Comparison of ENCODE assay signal across 1 cellular context in the genomic region with DNA sequence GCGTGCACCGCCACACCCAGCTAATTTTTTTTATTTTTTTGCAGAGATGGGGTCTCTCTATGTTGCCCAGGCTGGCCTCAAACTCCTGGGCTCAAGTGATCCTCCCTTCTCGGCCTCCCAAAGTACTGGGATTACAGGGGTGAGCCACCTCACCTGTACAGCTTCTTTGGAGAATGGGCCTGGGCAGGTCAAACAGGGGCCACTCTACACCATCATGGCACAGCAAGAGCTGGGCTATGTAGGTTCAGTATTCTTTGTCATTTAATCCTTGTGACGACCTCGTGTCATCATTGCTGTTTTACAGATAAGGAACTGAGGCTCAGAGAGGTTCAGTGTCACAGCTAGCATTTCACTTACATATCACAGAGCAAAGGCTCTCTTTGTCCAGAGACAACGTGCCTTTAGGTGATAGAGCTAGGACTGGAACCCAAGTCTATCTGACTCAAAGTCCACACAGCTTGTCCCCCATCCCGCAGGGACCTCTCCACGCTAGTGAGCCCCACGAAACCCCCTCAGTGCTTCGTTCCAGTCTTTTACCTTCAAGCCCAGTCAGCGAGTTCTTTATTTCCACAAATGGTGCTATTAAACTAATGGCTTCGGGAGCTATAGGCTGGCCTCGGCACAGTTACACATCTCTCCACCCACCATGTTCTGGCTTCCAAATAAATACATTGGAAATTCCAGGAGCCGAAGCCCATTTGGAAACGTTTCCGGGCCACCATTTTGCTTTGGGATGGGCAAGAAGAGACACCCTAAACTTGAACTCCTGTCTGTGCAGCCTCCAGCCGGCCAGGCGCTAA.
TF ChIP-seq lines count a peak whose summit lies in the region.

No MANE protein-coding gene starts in this region.

TF ChIP-seq in K562, 482 proteins besides CTCF, POLR2A, EP300 and RAD21 (continued from another document and continues in another):
- TF ChIP-seq, protein P1, sequence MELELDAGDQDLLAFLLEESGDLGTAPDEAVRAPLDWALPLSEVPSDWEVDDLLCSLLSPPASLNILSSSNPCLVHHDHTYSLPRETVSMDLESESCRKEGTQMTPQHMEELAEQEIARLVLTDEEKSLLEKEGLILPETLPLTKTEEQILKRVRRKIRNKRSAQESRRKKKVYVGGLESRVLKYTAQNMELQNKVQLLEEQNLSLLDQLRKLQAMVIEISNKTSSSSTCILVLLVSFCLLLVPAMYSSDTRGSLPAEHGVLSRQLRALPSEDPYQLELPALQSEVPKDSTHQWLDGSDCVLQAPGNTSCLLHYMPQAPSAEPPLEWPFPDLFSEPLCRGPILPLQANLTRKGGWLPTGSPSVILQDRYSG (tag; conservative IDR thresholded peaks at IDR 0.05; ENCODE audit: low read depth) = peak; percentile 21; the same call in 1 of the 2 replicates
- TF ChIP-seq ZNF184 (CRISPR knock-in tag; IDR thresholded peaks at IDR 0.05) = no peak
- TF ChIP-seq, protein P2, sequence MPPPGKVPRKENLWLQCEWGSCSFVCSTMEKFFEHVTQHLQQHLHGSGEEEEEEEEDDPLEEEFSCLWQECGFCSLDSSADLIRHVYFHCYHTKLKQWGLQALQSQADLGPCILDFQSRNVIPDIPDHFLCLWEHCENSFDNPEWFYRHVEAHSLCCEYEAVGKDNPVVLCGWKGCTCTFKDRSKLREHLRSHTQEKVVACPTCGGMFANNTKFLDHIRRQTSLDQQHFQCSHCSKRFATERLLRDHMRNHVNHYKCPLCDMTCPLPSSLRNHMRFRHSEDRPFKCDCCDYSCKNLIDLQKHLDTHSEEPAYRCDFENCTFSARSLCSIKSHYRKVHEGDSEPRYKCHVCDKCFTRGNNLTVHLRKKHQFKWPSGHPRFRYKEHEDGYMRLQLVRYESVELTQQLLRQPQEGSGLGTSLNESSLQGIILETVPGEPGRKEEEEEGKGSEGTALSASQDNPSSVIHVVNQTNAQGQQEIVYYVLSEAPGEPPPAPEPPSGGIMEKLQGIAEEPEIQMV (tag; conservative IDR thresholded peaks at IDR 0.05; ENCODE audit: low read depth) = 0 out of 2 replicates have a peak, but pooled peaks have one; percentile 34
- no peak for TF ChIP-seq ZNF165 (CRISPR knock-in tag; IDR thresholded peaks at IDR 0.05; ENCODE audit: borderline replicate concordance)
- peak; percentile 62 for TF ChIP-seq CXXC5 (CRISPR knock-in tag; IDR thresholded peaks at IDR 0.05)
- TF ChIP-seq ZBTB5 (IDR thresholded peaks at IDR 0.05) = no peak
- TF ChIP-seq ATF1 (CRISPR knock-in tag; IDR thresholded peaks at IDR 0.05) = no peak
- peak; percentile 83 for TF ChIP-seq ATF1 (tag; IDR thresholded peaks at IDR 0.05)
- TF ChIP-seq, protein P3, sequence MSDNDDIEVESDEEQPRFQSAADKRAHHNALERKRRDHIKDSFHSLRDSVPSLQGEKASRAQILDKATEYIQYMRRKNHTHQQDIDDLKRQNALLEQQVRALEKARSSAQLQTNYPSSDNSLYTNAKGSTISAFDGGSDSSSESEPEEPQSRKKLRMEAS (CRISPR knock-in tag; IDR thresholded peaks at IDR 0.05) = no peak
- TF ChIP-seq MTA3 (IDR thresholded peaks at IDR 0.05; ENCODE audit: borderline replicate concordance) = peak; percentile 66; the same call in 1 of the 2 replicates
- TF ChIP-seq ELF1 (tag; IDR thresholded peaks at IDR 0.05) = peak; percentile 3; the same call in 1 of the 2 replicates
- TF ChIP-seq DNMT1 (IDR thresholded peaks at IDR 0.05) = no peak
- 0 out of 4 replicates have a peak, but pooled peaks of 1 of the 2 experiments have one; percentile 14 for TF ChIP-seq UBTF (IDR thresholded peaks at IDR 0.05; ENCODE audit: borderline replicate concordance in 1 of 2, low read depth in 2 of 2, low read length in 2 of 2)
- TF ChIP-seq, protein P4, sequence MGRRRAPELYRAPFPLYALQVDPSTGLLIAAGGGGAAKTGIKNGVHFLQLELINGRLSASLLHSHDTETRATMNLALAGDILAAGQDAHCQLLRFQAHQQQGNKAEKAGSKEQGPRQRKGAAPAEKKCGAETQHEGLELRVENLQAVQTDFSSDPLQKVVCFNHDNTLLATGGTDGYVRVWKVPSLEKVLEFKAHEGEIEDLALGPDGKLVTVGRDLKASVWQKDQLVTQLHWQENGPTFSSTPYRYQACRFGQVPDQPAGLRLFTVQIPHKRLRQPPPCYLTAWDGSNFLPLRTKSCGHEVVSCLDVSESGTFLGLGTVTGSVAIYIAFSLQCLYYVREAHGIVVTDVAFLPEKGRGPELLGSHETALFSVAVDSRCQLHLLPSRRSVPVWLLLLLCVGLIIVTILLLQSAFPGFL (CRISPR knock-in tag; IDR thresholded peaks at IDR 0.05) = no peak
- no peak for TF ChIP-seq POU5F1 (IDR thresholded peaks at IDR 0.05; ENCODE audit: borderline replicate concordance, low read depth, low read length, partially characterized antibody)
- TF ChIP-seq ZKSCAN3 (CRISPR knock-in tag; IDR thresholded peaks at IDR 0.05) = no peak
- peak; percentile 87 for TF ChIP-seq NFRKB (IDR thresholded peaks at IDR 0.05; ENCODE audit: low read depth)
- TF ChIP-seq ARID3A (IDR thresholded peaks at IDR 0.05; ENCODE audit: borderline replicate concordance, low read depth, low read length) = 0 out of 2 replicates have a peak, but pooled peaks have one; percentile 13
- no peak for TF ChIP-seq SETDB1 (IDR thresholded peaks at IDR 0.05; ENCODE audit: low read length)
- peak; percentile 86 for TF ChIP-seq ZNF175 (CRISPR knock-in tag; IDR thresholded peaks at IDR 0.05; ENCODE audit: low read depth)
- TF ChIP-seq, protein P5, sequence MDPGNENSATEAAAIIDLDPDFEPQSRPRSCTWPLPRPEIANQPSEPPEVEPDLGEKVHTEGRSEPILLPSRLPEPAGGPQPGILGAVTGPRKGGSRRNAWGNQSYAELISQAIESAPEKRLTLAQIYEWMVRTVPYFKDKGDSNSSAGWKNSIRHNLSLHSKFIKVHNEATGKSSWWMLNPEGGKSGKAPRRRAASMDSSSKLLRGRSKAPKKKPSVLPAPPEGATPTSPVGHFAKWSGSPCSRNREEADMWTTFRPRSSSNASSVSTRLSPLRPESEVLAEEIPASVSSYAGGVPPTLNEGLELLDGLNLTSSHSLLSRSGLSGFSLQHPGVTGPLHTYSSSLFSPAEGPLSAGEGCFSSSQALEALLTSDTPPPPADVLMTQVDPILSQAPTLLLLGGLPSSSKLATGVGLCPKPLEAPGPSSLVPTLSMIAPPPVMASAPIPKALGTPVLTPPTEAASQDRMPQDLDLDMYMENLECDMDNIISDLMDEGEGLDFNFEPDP (CRISPR knock-in tag; IDR thresholded peaks at IDR 0.05) = no peak
- TF ChIP-seq, protein P6, sequence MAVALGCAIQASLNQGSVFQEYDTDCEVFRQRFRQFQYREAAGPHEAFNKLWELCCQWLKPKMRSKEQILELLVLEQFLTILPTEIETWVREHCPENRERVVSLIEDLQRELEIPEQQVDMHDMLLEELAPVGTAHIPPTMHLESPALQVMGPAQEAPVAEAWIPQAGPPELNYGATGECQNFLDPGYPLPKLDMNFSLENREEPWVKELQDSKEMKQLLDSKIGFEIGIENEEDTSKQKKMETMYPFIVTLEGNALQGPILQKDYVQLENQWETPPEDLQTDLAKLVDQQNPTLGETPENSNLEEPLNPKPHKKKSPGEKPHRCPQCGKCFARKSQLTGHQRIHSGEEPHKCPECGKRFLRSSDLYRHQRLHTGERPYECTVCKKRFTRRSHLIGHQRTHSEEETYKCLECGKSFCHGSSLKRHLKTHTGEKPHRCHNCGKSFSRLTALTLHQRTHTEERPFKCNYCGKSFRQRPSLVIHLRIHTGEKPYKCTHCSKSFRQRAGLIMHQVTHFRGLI (CRISPR knock-in tag; IDR thresholded peaks at IDR 0.05) = no peak
- TF ChIP-seq, protein P7, sequence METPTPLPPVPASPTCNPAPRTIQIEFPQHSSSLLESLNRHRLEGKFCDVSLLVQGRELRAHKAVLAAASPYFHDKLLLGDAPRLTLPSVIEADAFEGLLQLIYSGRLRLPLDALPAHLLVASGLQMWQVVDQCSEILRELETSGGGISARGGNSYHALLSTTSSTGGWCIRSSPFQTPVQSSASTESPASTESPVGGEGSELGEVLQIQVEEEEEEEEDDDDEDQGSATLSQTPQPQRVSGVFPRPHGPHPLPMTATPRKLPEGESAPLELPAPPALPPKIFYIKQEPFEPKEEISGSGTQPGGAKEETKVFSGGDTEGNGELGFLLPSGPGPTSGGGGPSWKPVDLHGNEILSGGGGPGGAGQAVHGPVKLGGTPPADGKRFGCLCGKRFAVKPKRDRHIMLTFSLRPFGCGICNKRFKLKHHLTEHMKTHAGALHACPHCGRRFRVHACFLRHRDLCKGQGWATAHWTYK (CRISPR knock-in tag; IDR thresholded peaks at IDR 0.05) = peak; percentile 48; the same call in 1 of the 2 replicates
- TF ChIP-seq HSF4 (CRISPR knock-in tag; IDR thresholded peaks at IDR 0.05; ENCODE audit: borderline replicate concordance) = peak; percentile 68; the same call in 1 of the 2 replicates
- peak; percentile 22; the same call in 1 of the 2 replicates for TF ChIP-seq GATA2 (CRISPR knock-in tag; IDR thresholded peaks at IDR 0.05)
- 0 out of 2 replicates have a peak, but pooled peaks have one; percentile 17 for TF ChIP-seq TCFL5 (CRISPR knock-in tag; conservative IDR thresholded peaks at IDR 0.05)
- TF ChIP-seq GTF2A2 (tag; IDR thresholded peaks at IDR 0.05) = no peak
- TF ChIP-seq CEBPG (CRISPR knock-in tag; IDR thresholded peaks at IDR 0.05) = no peak
- no peak; a peak in 1 of 4 replicates for TF ChIP-seq CEBPG (tag; conservative IDR thresholded peaks at IDR 0.05 in 1 of 2, IDR thresholded peaks at IDR 0.05 in 1 of 2)
- peak; percentile 79 for TF ChIP-seq MYC (IDR thresholded peaks at IDR 0.05; ENCODE audit: low read depth, low read length)
- no peak for TF ChIP-seq MYC (CRISPR knock-in tag; IDR thresholded peaks at IDR 0.05; ENCODE audit: borderline replicate concordance, low read depth)
- TF ChIP-seq ZNF76 (CRISPR knock-in tag; IDR thresholded peaks at IDR 0.05; ENCODE audit: borderline replicate concordance) = 0 out of 2 replicates have a peak, but pooled peaks have one; percentile 50
- peak; percentile 71 for TF ChIP-seq ZFP36 (IDR thresholded peaks at IDR 0.05; ENCODE audit: low read depth, low read length, partially characterized antibody)
- 0 out of 2 replicates have a peak, but pooled peaks have one; percentile 4 for TF ChIP-seq CBFA2T2 (conservative IDR thresholded peaks at IDR 0.05)
- peak; percentile 34; the same call in 1 of the 2 replicates for TF ChIP-seq KLF6 (CRISPR knock-in tag; IDR thresholded peaks at IDR 0.05; ENCODE audit: borderline replicate concordance)
- TF ChIP-seq ZNF253 (CRISPR knock-in tag; conservative IDR thresholded peaks at IDR 0.05) = no peak
- peak; percentile 63 for TF ChIP-seq POLR2H (tag; IDR thresholded peaks at IDR 0.05; ENCODE audit: low read depth)
